19 cellular contexts compared by ENCODE assay signal in the genomic region with DNA sequence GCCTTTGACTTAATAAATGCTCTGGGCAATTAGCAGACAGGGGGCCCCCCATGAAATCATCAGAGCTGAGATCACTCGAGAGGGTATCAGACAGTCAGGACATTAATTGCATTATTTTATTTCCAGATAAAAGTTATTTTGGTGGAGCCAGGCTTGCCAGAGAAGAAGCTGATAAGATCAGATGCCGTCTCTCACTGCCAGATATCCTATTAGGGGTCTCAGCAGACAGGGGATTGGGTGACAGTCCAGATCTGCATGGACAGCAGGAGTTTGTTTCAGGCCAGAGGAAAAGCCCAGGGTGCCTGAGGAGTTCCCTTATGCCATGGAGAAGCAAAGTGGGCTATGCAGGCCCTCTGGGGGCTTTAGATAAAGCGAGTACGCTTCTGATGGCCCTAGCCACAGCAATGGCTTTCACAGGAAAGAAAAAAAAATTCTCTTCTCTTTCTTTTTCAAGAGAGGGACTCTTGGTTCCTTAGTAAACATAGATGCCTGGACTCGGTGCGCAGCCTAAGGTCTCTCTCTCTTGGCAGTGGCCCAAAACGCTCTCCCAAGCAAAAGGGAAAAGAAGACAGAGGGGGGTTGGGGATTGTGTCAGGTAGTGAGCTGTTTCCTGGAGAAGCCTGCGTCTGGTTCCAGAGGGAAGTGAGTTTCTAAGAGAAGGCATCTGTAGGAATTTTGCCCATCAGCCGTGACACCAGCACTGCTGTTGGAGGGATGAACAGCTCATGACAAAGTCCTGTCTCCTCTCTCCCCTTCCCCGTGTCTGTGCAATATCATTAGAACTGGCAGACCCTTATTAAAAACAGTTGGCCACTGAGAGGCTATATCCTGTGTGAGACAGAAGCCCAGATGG.
DNase-seq lines count a peak whose midpoint lies in the region; ATAC-seq, FAIRE-seq and TF ChIP-seq lines count a peak whose summit lies in the region.
"Had no signal": no experiment of that assay in that cellular context is flagged by ENCODE, and none has a peak within 500 bp of the region (broad histone marks: within the 10 kb centered on the region; RNA-seq: fewer than 3 reads in every experiment).

No MANE protein-coding gene starts in this region.

- H3K9me3 ChIP-seq in liver (ENCODE audit: control insufficient read depth in 4 of 4, low read length in 3 of 4) (no peaks in the 10 kb centered on the region), HepG2 (ENCODE audit: low read length) (no peaks in the 10 kb centered on the region), duodenal mucosa (ENCODE audit: control insufficient read depth in 1 of 2, low read length in 2 of 2) (no peaks in the 10 kb centered on the region), aorta (ENCODE audit: control insufficient read depth, low read length) (no peaks in the 10 kb centered on the region)
- H3K9me3 ChIP-seq: neutrophil had no signal

- no peak for ATAC-seq in HepG2
- no peak for ATAC-seq in aorta (ENCODE audit: low FRiP score)
- ATAC-seq in GM21717 (IDR thresholded peaks at IDR 0.05; ENCODE audit: unreplicated experiment): no peak
- no peak for ATAC-seq in HG03571 (IDR thresholded peaks at IDR 0.05; ENCODE audit: unreplicated experiment)
- ATAC-seq: activated CD8-positive, alpha-beta memory T cell treated with anti-CD3 and anti-CD28 coated beads, Interleukin-2, amount 10 ng/mL, durations not matched to agents 7 days and 5 days; K562 had no signal

- H3K36me3 ChIP-seq in liver (ENCODE audit: control insufficient read depth in 4 of 4, insufficient read depth in 3 of 4, low read depth in 1 of 4, low read length in 3 of 4) (no peaks in the 10 kb centered on the region), HepG2 (replicated peaks in 1 of 2; ENCODE audit: control insufficient read depth in 1 of 2, insufficient read depth in 2 of 2, low read length in 2 of 2) (no peaks in the 10 kb centered on the region), duodenal mucosa (ENCODE audit: control insufficient read depth in 1 of 2, insufficient read depth in 2 of 2, low read length in 2 of 2) (no peaks in the 10 kb centered on the region), aorta (ENCODE audit: control insufficient read depth in 1 of 2, insufficient read depth in 2 of 2, low read length in 1 of 2) (no peaks in the 10 kb centered on the region)
- H3K36me3 ChIP-seq: neutrophil had no signal

- TF ChIP-seq RAD21 in liver (IDR thresholded peaks at IDR 0.05): no peak
- no peak for TF ChIP-seq RAD21 in HepG2 (CRISPR knock-in tag; IDR thresholded peaks at IDR 0.05)

- H3K4me3 Mint-ChIP-seq in mesothelial cell of epicardium: peak overlapping the region; percentile 53
- H3K4me3 Mint-ChIP-seq: activated CD8-positive, alpha-beta memory T cell treated with anti-CD3 and anti-CD28 coated beads, Interleukin-2, amount 10 ng/mL, durations not matched to agents 7 days and 5 days; activated naive CD8-positive, alpha-beta T cell treated with anti-CD3 and anti-CD28 coated beads for 36 hours had no signal

- H3K27me3 ChIP-seq in liver (ENCODE audit: control insufficient read depth in 4 of 4, insufficient read depth in 4 of 4, low read length in 3 of 4): peaks cover 0 to 9% (median 0%) of the 10 kb centered on the region in 4 donors
- peaks cover 0 to 70% of the 10 kb centered on the region in 2 experiments; a peak in 4 of 5 replicates for H3K27me3 ChIP-seq in HepG2 (ENCODE audit: control insufficient read depth in 1 of 2, insufficient read depth in 2 of 2, low read length in 2 of 2)
- H3K27me3 ChIP-seq in duodenal mucosa (ENCODE audit: control insufficient read depth in 1 of 2, insufficient read depth in 2 of 2, low read length in 2 of 2): peaks cover 0 to 4% of the 10 kb centered on the region in 2 donors
- H3K27me3 ChIP-seq in aorta (ENCODE audit: control insufficient read depth in 1 of 2, insufficient read depth in 2 of 2, low read length in 1 of 2): no peaks in the 10 kb centered on the region

- WGBS in liver: 22% methylated on average over 10 of the region's 10 CpGs
- WGBS in HepG2 (ENCODE audit: low lambda C conversion rate): 18% methylated on average over 10 of the region's 10 CpGs
- 29 to 32% methylated on average over 10 of the region's 10 CpGs for WGBS in aorta, 2 donors

- FAIRE-seq in HepG2 (lab: Jason Lieb, UNC): no peak
- FAIRE-seq: K562, urothelium cell line had no signal

- H3K4me3 ChIP-seq in liver (ENCODE audit: low read depth in 1 of 3, low read length in 3 of 3) (no peak overlapping the region), HepG2 (replicated peaks in 1 of 3; ENCODE audit: insufficient read depth in 1 of 3, low read depth in 2 of 3, low read length in 3 of 3) (no peak overlapping the region), duodenal mucosa (ENCODE audit: low read depth in 1 of 2, low read length in 2 of 2) (no peak overlapping the region), aorta (ENCODE audit: low read length in 2 of 2) (no peak overlapping the region)
- H3K4me3 ChIP-seq: K562 had no signal

- no peaks in the 10 kb centered on the region for H3K9me3 Mint-ChIP-seq in mesothelial cell of epicardium
- H3K9me3 Mint-ChIP-seq: activated naive CD8-positive, alpha-beta T cell treated with anti-CD3 and anti-CD28 coated beads for 36 hours had no signal

- H4K20me1 ChIP-seq in HepG2 (ENCODE audit: insufficient read depth, low read length): no peaks in the 10 kb centered on the region; the same call in 1 of the 2 replicates

- BruUV-seq in HepG2 (replicated peaks; lab: Mats Ljungman, UMichigan): no TSS peak

- H2AFZ ChIP-seq in HepG2 (ENCODE audit: low read length): no peak overlapping the region

- DNase-seq in HepG2 (ENCODE audit: low spot score): no peak
- no peak for DNase-seq in mesothelial cell of epicardium (ENCODE audit: low spot score in 2 of 2, unreplicated experiment in 2 of 2)
- DNase-seq in aorta: peak; percentile 43 to 53
- DNase-seq in posterior vena cava (ENCODE audit: low spot score): no peak
- DNase-seq: activated CD8-positive, alpha-beta memory T cell treated with anti-CD3 and anti-CD28 coated beads, Interleukin-2, amount 10 ng/mL, durations not matched to agents 7 days and 5 days; activated naive CD8-positive, alpha-beta T cell treated with anti-CD3 and anti-CD28 coated beads for 36 hours; effector CD8-positive, alpha-beta T cell; kidney glomerular epithelial cell; NCI-H1436; NCI-H69; SHP77 treated with DMSO at 0.1 percent for 48 hours had no signal

- H3K79me2 ChIP-seq in HepG2 (ENCODE audit: insufficient read depth, low read length): no peaks in the 10 kb centered on the region

- TF ChIP-seq POLR2A in HepG2 (IDR thresholded peaks at IDR 0.05; ENCODE audit: insufficient read depth in 1 of 2, low read depth in 2 of 2, low read length in 2 of 2): no peak

- H3K36me3 Mint-ChIP-seq in mesothelial cell of epicardium: no peaks in the 10 kb centered on the region
- H3K36me3 Mint-ChIP-seq: activated CD8-positive, alpha-beta memory T cell treated with anti-CD3 and anti-CD28 coated beads, Interleukin-2, amount 10 ng/mL, durations not matched to agents 7 days and 5 days; activated naive CD8-positive, alpha-beta T cell treated with anti-CD3 and anti-CD28 coated beads for 36 hours had no signal

- peaks cover 65% of the 10 kb centered on the region for H3K27me3 Mint-ChIP-seq in mesothelial cell of epicardium (ENCODE audit: low read depth)

- no peak overlapping the region for H3K4me2 ChIP-seq in HepG2 (ENCODE audit: low read depth, low read length)

- H3K4me1 ChIP-seq in liver (ENCODE audit: control insufficient read depth in 4 of 4, insufficient read depth in 4 of 4, low read length in 3 of 4) (peaks cover 0 to 3% (median 0%) of the 10 kb centered on the region in 4 donors), HepG2 (ENCODE audit: insufficient read depth, low read length) (no peaks in the 10 kb centered on the region), duodenal mucosa (ENCODE audit: control insufficient read depth in 1 of 2, insufficient read depth in 2 of 2, low read length in 2 of 2) (peaks cover 0 to 6% of the 10 kb centered on the region in 2 donors), aorta (ENCODE audit: control insufficient read depth in 1 of 2, insufficient read depth in 2 of 2, low read length in 2 of 2) (no peaks in the 10 kb centered on the region)

- TF ChIP-seq EP300 in HepG2 (IDR thresholded peaks at IDR 0.05; ENCODE audit: low read depth in 2 of 2, low read length in 2 of 2) (no peak), HepG2 (CRISPR knock-in tag; IDR thresholded peaks at IDR 0.05; ENCODE audit: borderline replicate concordance) (no peak)

- no peak overlapping the region for H3K9ac ChIP-seq in liver (ENCODE audit: low read depth in 1 of 2, low read length in 2 of 2)
- H3K9ac ChIP-seq in HepG2 (ENCODE audit: insufficient read depth, low read depth, low read length): no peak overlapping the region
- H3K9ac ChIP-seq in duodenal mucosa (ENCODE audit: low read depth in 1 of 2, low read length in 2 of 2): no peak overlapping the region

- H3K27ac Mint-ChIP-seq in mesothelial cell of epicardium: peak overlapping the region; percentile 85
- H3K27ac Mint-ChIP-seq: activated CD8-positive, alpha-beta memory T cell treated with anti-CD3 and anti-CD28 coated beads, Interleukin-2, amount 10 ng/mL, durations not matched to agents 7 days and 5 days; activated naive CD8-positive, alpha-beta T cell treated with anti-CD3 and anti-CD28 coated beads for 36 hours had no signal

- intact Hi-C loops in HepG2 (cut with micrococcal nuclease; ENCODE audit: unreplicated experiment): no loop called here
- intact Hi-C loops in aorta (cut with DNase I): loop anchor here in 1 of 2 donors (2.0 kb wide), 2 partner anchors 23 to 165 kb away; no protein-coding TSS in a partner anchor
- intact Hi-C loops in posterior vena cava (cut with DNase I): loop anchor here (5.0 kb wide), 2 partner anchors 173 to 267 kb away; no protein-coding TSS in a partner anchor

- TF ChIP-seq CTCF in liver (IDR thresholded peaks at IDR 0.05; ENCODE audit: low read depth, low read length, missing input control) (no peak), HepG2 (CRISPR knock-in tag; IDR thresholded peaks at IDR 0.05) (no peak), mesothelial cell of epicardium (IDR thresholded peaks at IDR 0.05; ENCODE audit: unreplicated experiment) (no peak)

- CTCF ChIA-PET in HepG2 (lab: Yijun Ruan, JAX; ENCODE audit: low intra/inter-chr PET ratio, low total read pairs): no interaction called here

- in situ Hi-C loops in HepG2 (cut with HindIII; ENCODE audit: extremely low pct_ligation_motif_present, low pct_unique_long_range_greater_than_20kb): loop anchor here (5.0 kb wide), 1 partner anchor 173 kb away; no protein-coding TSS in a partner anchor

- H3K4me1 Mint-ChIP-seq in mesothelial cell of epicardium: peaks cover 26% of the 10 kb centered on the region
- H3K4me1 Mint-ChIP-seq: activated CD8-positive, alpha-beta memory T cell treated with anti-CD3 and anti-CD28 coated beads, Interleukin-2, amount 10 ng/mL, durations not matched to agents 7 days and 5 days had no signal

- H3K27ac ChIP-seq in liver (ENCODE audit: low read depth in 1 of 2, low read length in 2 of 2): no peak overlapping the region
- H3K27ac ChIP-seq in HepG2 (ENCODE audit: extremely low read length, insufficient read depth, low read length): no peak overlapping the region
- peak overlapping the region; percentile 15 for H3K27ac ChIP-seq in duodenal mucosa (ENCODE audit: low read depth, low read length)
- H3K27ac ChIP-seq in aorta (ENCODE audit: low read depth in 1 of 2, low read length in 2 of 2): no peak overlapping the region
- H3K27ac ChIP-seq: neutrophil, VCaP had no signal

- POLR2A ChIA-PET in HepG2 (lab: Yijun Ruan, JAX): no interaction called here

TF ChIP-seq in HepG2, 621 proteins besides CTCF, POLR2A, EP300 and RAD21:
- no peak for TF ChIP-seq ZNF841 (CRISPR knock-in tag; IDR thresholded peaks at IDR 0.05; ENCODE audit: borderline replicate concordance)

Comparison
In these comparisons a context has a peak if more than half of its experiments do, and no peak if none do; other contexts are left out.
1. DNase-seq: peak in aorta (2 of 2); none in HepG2 (single experiment), mesothelial cell of epicardium (0 of 2) and posterior vena cava (single experiment).